In genomic region chr22:31223786-31224191, GRCh38 we compare ENCODE assay signal across 1 cellular context.
TF ChIP-seq lines count a peak whose summit lies in the region.

No MANE protein-coding gene starts in this region.

TF ChIP-seq in HepG2, 621 proteins besides CTCF, POLR2A, EP300 and RAD21 (continued from another document and continues in another):
- TF ChIP-seq, protein P1, sequence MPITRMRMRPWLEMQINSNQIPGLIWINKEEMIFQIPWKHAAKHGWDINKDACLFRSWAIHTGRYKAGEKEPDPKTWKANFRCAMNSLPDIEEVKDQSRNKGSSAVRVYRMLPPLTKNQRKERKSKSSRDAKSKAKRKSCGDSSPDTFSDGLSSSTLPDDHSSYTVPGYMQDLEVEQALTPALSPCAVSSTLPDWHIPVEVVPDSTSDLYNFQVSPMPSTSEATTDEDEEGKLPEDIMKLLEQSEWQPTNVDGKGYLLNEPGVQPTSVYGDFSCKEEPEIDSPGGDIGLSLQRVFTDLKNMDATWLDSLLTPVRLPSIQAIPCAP (CRISPR knock-in tag; IDR thresholded peaks at IDR 0.05; ENCODE audit: low read depth): no peak
- no peak; the same call in 1 of the 2 replicates for TF ChIP-seq KDM6A (CRISPR knock-in tag; IDR thresholded peaks at IDR 0.05; ENCODE audit: low read depth)
- TF ChIP-seq, protein P2, sequence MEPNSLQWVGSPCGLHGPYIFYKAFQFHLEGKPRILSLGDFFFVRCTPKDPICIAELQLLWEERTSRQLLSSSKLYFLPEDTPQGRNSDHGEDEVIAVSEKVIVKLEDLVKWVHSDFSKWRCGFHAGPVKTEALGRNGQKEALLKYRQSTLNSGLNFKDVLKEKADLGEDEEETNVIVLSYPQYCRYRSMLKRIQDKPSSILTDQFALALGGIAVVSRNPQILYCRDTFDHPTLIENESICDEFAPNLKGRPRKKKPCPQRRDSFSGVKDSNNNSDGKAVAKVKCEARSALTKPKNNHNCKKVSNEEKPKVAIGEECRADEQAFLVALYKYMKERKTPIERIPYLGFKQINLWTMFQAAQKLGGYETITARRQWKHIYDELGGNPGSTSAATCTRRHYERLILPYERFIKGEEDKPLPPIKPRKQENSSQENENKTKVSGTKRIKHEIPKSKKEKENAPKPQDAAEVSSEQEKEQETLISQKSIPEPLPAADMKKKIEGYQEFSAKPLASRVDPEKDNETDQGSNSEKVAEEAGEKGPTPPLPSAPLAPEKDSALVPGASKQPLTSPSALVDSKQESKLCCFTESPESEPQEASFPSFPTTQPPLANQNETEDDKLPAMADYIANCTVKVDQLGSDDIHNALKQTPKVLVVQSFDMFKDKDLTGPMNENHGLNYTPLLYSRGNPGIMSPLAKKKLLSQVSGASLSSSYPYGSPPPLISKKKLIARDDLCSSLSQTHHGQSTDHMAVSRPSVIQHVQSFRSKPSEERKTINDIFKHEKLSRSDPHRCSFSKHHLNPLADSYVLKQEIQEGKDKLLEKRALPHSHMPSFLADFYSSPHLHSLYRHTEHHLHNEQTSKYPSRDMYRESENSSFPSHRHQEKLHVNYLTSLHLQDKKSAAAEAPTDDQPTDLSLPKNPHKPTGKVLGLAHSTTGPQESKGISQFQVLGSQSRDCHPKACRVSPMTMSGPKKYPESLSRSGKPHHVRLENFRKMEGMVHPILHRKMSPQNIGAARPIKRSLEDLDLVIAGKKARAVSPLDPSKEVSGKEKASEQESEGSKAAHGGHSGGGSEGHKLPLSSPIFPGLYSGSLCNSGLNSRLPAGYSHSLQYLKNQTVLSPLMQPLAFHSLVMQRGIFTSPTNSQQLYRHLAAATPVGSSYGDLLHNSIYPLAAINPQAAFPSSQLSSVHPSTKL (CRISPR knock-in tag; IDR thresholded peaks at IDR 0.05): peak; percentile 87
- TF ChIP-seq RAD51 (IDR thresholded peaks at IDR 0.05; ENCODE audit: borderline replicate concordance): no peak
- TF ChIP-seq ZNF17 (CRISPR knock-in tag; IDR thresholded peaks at IDR 0.05): no peak
- no peak for TF ChIP-seq ZNF572 (CRISPR knock-in tag; IDR thresholded peaks at IDR 0.05)
- no peak for TF ChIP-seq RBM22 (optimal IDR thresholded peaks at IDR 0.05; ENCODE audit: low read length)
- TF ChIP-seq WIZ (CRISPR knock-in tag; IDR thresholded peaks at IDR 0.05): no peak
- no peak for TF ChIP-seq DZIP1 (CRISPR knock-in tag; IDR thresholded peaks at IDR 0.05)
- no peak for TF ChIP-seq MTF1 (CRISPR knock-in tag; IDR thresholded peaks at IDR 0.05)
- TF ChIP-seq, protein P3, sequence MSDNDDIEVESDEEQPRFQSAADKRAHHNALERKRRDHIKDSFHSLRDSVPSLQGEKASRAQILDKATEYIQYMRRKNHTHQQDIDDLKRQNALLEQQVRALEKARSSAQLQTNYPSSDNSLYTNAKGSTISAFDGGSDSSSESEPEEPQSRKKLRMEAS (IDR thresholded peaks at IDR 0.05): peak; percentile 42; the same call in 1 of the 2 replicates
- no peak for TF ChIP-seq ZNF543 (CRISPR knock-in tag; IDR thresholded peaks at IDR 0.05)
- 0 out of 2 replicates have a peak, but pooled peaks have one; percentile 40 for TF ChIP-seq ZNF264 (CRISPR knock-in tag; IDR thresholded peaks at IDR 0.05)
- TF ChIP-seq RORA (CRISPR knock-in tag; IDR thresholded peaks at IDR 0.05): no peak
- TF ChIP-seq TCF12 (IDR thresholded peaks at IDR 0.05): no peak
- no peak for TF ChIP-seq TCF12 (CRISPR knock-in tag; IDR thresholded peaks at IDR 0.05)
- TF ChIP-seq ZNF652 (CRISPR knock-in tag; IDR thresholded peaks at IDR 0.05; ENCODE audit: borderline replicate concordance, low read depth): peak; percentile 51; the same call in 1 of the 2 replicates
- no peak for TF ChIP-seq ZNF709 (CRISPR knock-in tag; IDR thresholded peaks at IDR 0.05)
- no peak for TF ChIP-seq TEAD2 (CRISPR knock-in tag; IDR thresholded peaks at IDR 0.05)
- TF ChIP-seq THAP9 (CRISPR knock-in tag; IDR thresholded peaks at IDR 0.05; ENCODE audit: borderline replicate concordance): 0 out of 2 replicates have a peak, but pooled peaks have one; percentile 18
- TF ChIP-seq TBP (CRISPR knock-in tag; IDR thresholded peaks at IDR 0.05): no peak
- TF ChIP-seq CBX1 (IDR thresholded peaks at IDR 0.05; ENCODE audit: low read depth): peak; percentile 30
- no peak for TF ChIP-seq ZNF512 (CRISPR knock-in tag; IDR thresholded peaks at IDR 0.05)
- peak; percentile 65; the same call in 1 of the 2 replicates for TF ChIP-seq RXRA (CRISPR knock-in tag; IDR thresholded peaks at IDR 0.05)
- peak; percentile 58 for TF ChIP-seq ASH2L (IDR thresholded peaks at IDR 0.05; ENCODE audit: insufficient read length, low read depth, low read length)
- TF ChIP-seq TAF15 (IDR thresholded peaks at IDR 0.05; ENCODE audit: low read depth, low read length, poor library complexity, severe bottlenecking): no peak
- TF ChIP-seq, protein P4, sequence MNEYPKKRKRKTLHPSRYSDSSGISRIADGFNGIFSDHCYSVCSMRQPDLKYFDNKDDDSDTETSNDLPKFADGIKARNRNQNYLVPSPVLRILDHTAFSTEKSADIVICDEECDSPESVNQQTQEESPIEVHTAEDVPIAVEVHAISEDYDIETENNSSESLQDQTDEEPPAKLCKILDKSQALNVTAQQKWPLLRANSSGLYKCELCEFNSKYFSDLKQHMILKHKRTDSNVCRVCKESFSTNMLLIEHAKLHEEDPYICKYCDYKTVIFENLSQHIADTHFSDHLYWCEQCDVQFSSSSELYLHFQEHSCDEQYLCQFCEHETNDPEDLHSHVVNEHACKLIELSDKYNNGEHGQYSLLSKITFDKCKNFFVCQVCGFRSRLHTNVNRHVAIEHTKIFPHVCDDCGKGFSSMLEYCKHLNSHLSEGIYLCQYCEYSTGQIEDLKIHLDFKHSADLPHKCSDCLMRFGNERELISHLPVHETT (CRISPR knock-in tag; conservative IDR thresholded peaks at IDR 0.05): no peak
- peak; percentile 57; the same call in 1 of the 2 replicates for TF ChIP-seq CREM (IDR thresholded peaks at IDR 0.05)
- TF ChIP-seq CREM (CRISPR knock-in tag; IDR thresholded peaks at IDR 0.05): no peak
- peak; percentile 85 for TF ChIP-seq NCOA2 (CRISPR knock-in tag; IDR thresholded peaks at IDR 0.05)
- TF ChIP-seq ZNF747 (CRISPR knock-in tag; IDR thresholded peaks at IDR 0.05; ENCODE audit: borderline replicate concordance): 0 out of 2 replicates have a peak, but pooled peaks have one; percentile 58
- no peak for TF ChIP-seq SOX6 (IDR thresholded peaks at IDR 0.05)
- peak; percentile 92 for TF ChIP-seq SOX6 (CRISPR knock-in tag; IDR thresholded peaks at IDR 0.05)
- peak; percentile 73; the same call in 1 of the 2 replicates for TF ChIP-seq CBX5 (CRISPR knock-in tag; IDR thresholded peaks at IDR 0.05; ENCODE audit: borderline replicate concordance)
- no peak for TF ChIP-seq MTA3 (CRISPR knock-in tag; IDR thresholded peaks at IDR 0.05)
- peak; percentile 57; the same call in 1 of the 2 replicates for TF ChIP-seq ZGPAT (CRISPR knock-in tag; IDR thresholded peaks at IDR 0.05)
- peak; percentile 50; the same call in 1 of the 2 replicates for TF ChIP-seq ZFP1 (CRISPR knock-in tag; IDR thresholded peaks at IDR 0.05)
- TF ChIP-seq ZNF138 (CRISPR knock-in tag; IDR thresholded peaks at IDR 0.05; ENCODE audit: low read depth): no peak
- no peak for TF ChIP-seq ZNF230 (CRISPR knock-in tag; IDR thresholded peaks at IDR 0.05)
- TF ChIP-seq ZBTB38 (CRISPR knock-in tag; IDR thresholded peaks at IDR 0.05): peak; percentile 68; the same call in 1 of the 2 replicates
- TF ChIP-seq, protein P5, sequence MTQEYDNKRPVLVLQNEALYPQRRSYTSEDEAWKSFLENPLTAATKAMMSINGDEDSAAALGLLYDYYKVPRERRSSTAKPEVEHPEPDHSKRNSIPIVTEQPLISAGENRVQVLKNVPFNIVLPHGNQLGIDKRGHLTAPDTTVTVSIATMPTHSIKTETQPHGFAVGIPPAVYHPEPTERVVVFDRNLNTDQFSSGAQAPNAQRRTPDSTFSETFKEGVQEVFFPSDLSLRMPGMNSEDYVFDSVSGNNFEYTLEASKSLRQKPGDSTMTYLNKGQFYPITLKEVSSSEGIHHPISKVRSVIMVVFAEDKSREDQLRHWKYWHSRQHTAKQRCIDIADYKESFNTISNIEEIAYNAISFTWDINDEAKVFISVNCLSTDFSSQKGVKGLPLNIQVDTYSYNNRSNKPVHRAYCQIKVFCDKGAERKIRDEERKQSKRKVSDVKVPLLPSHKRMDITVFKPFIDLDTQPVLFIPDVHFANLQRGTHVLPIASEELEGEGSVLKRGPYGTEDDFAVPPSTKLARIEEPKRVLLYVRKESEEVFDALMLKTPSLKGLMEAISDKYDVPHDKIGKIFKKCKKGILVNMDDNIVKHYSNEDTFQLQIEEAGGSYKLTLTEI (CRISPR knock-in tag; conservative IDR thresholded peaks at IDR 0.05): no peak
- TF ChIP-seq PRPF4 (IDR thresholded peaks at IDR 0.05; ENCODE audit: low read depth, low read length, poor library complexity, severe bottlenecking): no peak
- TF ChIP-seq ZNF253 (CRISPR knock-in tag; IDR thresholded peaks at IDR 0.05; ENCODE audit: borderline replicate concordance): 0 out of 2 replicates have a peak, but pooled peaks have one; percentile 62
- 0 out of 2 replicates have a peak, but pooled peaks have one; percentile 46 for TF ChIP-seq HOXA5 (CRISPR knock-in tag; IDR thresholded peaks at IDR 0.05)
- no peak for TF ChIP-seq ZNF441 (CRISPR knock-in tag; IDR thresholded peaks at IDR 0.05; ENCODE audit: borderline replicate concordance)
